In genomic region chr10:7411671-7412481, GRCh38 we compare ENCODE assay signal across 8 cellular contexts. TPM values are rescaled to one million over a fixed set of nuclear protein-coding genes. Genes with fewer than 3 reads are reported as not detected.
A peak's percentile ranks its signal among the peaks of the same experiment; 100 is the strongest.
DNase-seq lines count a peak whose midpoint lies in the region; ATAC-seq and TF ChIP-seq lines count a peak whose summit lies in the region.

No MANE protein-coding gene starts in this region.

- intact Hi-C loops in heart left ventricle (cut with DNase I): loop anchor here (2.0 to 10.0 kb wide), 11 partner anchors 149 to 997 kb away; no protein-coding TSS in a partner anchor

- ATAC-seq in activated CD8-positive, alpha-beta memory T cell treated with anti-CD3 and anti-CD28 coated beads, Interleukin-2, amount 10 ng/mL, durations not matched to agents 7 days and 5 days: no peak
- ATAC-seq in heart left ventricle: peak in 2 of 4 donors; percentile 0 to 3
- no peak for ATAC-seq in GM19328 (IDR thresholded peaks at IDR 0.05; ENCODE audit: unreplicated experiment)
- no peak for ATAC-seq in GM18868 (IDR thresholded peaks at IDR 0.05; ENCODE audit: unreplicated experiment)

- peaks cover 33% of the 10 kb centered on the region for H3K27me3 Mint-ChIP-seq in activated CD8-positive, alpha-beta memory T cell treated with anti-CD3 and anti-CD28 coated beads, Interleukin-2, amount 10 ng/mL, durations not matched to agents 7 days and 5 days

- no peak for DNase-seq in GM12864 (ENCODE audit: low read depth)
- DNase-seq in activated CD8-positive, alpha-beta memory T cell treated with anti-CD3 and anti-CD28 coated beads, Interleukin-2, amount 10 ng/mL, durations not matched to agents 7 days and 5 days: peak; percentile 48
- DNase-seq in heart left ventricle: peak in 1 of 5 donors; percentile 69
- no peak for DNase-seq in skeletal muscle cell (ENCODE audit: low read depth)
- no peak for DNase-seq in middle frontal gyrus (ENCODE audit: extremely low spot score, low spot score)
- DNase-seq in NCI-H1694 (lab: John Stamatoyannopoulos, UW): no peak

- TF ChIP-seq CTCF in GM12864 (IDR thresholded peaks at IDR 0.05; ENCODE audit: low read depth, low read length, missing control alignments) (no peak), heart left ventricle (IDR thresholded peaks at IDR 0.05) (no peak)

- TF ChIP-seq POLR2A in heart left ventricle (IDR thresholded peaks at IDR 0.05): no peak

- peaks cover 51% of the 10 kb centered on the region for H3K4me1 Mint-ChIP-seq in activated CD8-positive, alpha-beta memory T cell treated with anti-CD3 and anti-CD28 coated beads, Interleukin-2, amount 10 ng/mL, durations not matched to agents 7 days and 5 days

- H3K27me3 ChIP-seq in heart left ventricle: peaks cover 0 to 22% (median 0%) of the 10 kb centered on the region in 9 donors

- H3K4me1 ChIP-seq in heart left ventricle: peaks cover 0 to 43% (median 29%) of the 10 kb centered on the region in 12 donors

- peaks cover 5% of the 10 kb centered on the region for H3K36me3 Mint-ChIP-seq in activated CD8-positive, alpha-beta memory T cell treated with anti-CD3 and anti-CD28 coated beads, Interleukin-2, amount 10 ng/mL, durations not matched to agents 7 days and 5 days

- no peaks in the 10 kb centered on the region for H3K36me3 ChIP-seq in heart left ventricle

- no peaks in the 10 kb centered on the region for H3K9me3 ChIP-seq in heart left ventricle

- H3K9me3 Mint-ChIP-seq in activated CD8-positive, alpha-beta memory T cell treated with anti-CD3 and anti-CD28 coated beads, Interleukin-2, amount 10 ng/mL, durations not matched to agents 7 days and 5 days (ENCODE audit: low read depth): no peaks in the 10 kb centered on the region

- H3K27ac Mint-ChIP-seq in activated CD8-positive, alpha-beta memory T cell treated with anti-CD3 and anti-CD28 coated beads, Interleukin-2, amount 10 ng/mL, durations not matched to agents 7 days and 5 days: peak overlapping the region; percentile 85

- CTCF ChIA-PET in activated CD8-positive, alpha-beta memory T cell treated with anti-CD3 and anti-CD28 coated beads, Interleukin-2, amount 10 ng/mL, durations not matched to agents 7 days and 5 days (lab: Charles Lee): interaction anchor here (0.9 to 7.3 kb wide), 21 partner anchors 9 to 742 kb away, joined by 3 to 82 read pairs (median 3); no protein-coding TSS in a partner anchor

- H3K4me3 Mint-ChIP-seq in activated CD8-positive, alpha-beta memory T cell treated with anti-CD3 and anti-CD28 coated beads, Interleukin-2, amount 10 ng/mL, durations not matched to agents 7 days and 5 days: peak overlapping the region; percentile 94

- 2 to 3% (median 3%) methylated on average over 24 to 59 of the region's 59 CpGs for WGBS in heart left ventricle, 4 donors

- peak overlapping the region; percentile 84 for H3K4me3 ChIP-seq in GM12864 (ENCODE audit: low read depth, low read length)
- peak overlapping the region; percentile 64 to 96 (median 87) for H3K4me3 ChIP-seq in heart left ventricle
- peak overlapping the region; percentile 71 for H3K4me3 ChIP-seq in skeletal muscle cell (ENCODE audit: low read depth, low read length)

- peak overlapping the region in 2 of 12 donors; percentile 6 to 93 for H3K27ac ChIP-seq in heart left ventricle

RNA-seq across cellular contexts. Expression of gene SFMBT2, which starts 1.0 kb away (rescaled TPM):
- 10 to 100 TPM; 49.5 to 69.0 TPM for total RNA-seq in activated CD8-positive, alpha-beta memory T cell treated with anti-CD3 and anti-CD28 coated beads, Interleukin-2, amount 10 ng/mL, durations not matched to agents 7 days and 5 days
- 10 to 100 TPM in 4 of 9 donors, 1 to 10 TPM in 5; 3.7 to 25.8 (median 10.0) TPM for total RNA-seq in heart left ventricle
- 1 to 10 TPM; 2.6 to 9.6 TPM for polyA plus RNA-seq in heart left ventricle
